Comparison of ENCODE assay signal across 11 cellular contexts in the genomic region with DNA sequence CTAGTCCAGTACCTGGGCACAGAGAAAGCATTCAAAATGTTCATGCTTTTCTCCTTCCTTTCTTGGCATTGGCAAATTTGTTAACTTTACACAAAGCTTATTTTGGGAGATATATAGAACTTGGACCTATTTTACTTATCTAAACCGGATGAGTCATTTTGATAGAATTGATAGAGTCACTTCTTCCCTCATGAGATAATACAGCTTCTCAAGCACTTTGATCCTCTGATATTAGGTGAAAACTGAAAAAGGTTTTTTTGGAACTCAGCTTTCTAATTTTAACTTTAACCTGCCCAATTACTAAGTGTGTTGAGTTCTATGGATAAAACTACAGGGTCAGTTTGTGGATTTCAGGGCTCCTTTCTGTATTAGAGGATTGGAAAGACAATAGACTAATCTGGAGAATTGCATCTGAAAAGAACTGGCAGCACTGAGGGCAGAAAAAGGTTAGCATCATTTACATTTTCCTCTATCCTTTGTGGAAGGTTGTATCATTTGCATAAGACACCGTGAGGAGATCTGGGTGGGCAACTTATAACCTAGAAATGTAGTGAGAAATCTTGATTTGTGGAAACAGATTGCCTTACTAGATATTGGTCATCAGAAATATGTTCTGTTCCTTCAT. TPM values are rescaled to one million over a fixed set of nuclear protein-coding genes. Genes with fewer than 3 reads are reported as not detected.
DNase-seq lines count a peak whose midpoint lies in the region; ATAC-seq and TF ChIP-seq lines count a peak whose summit lies in the region.
"Had no signal": no experiment of that assay in that cellular context is flagged by ENCODE, and none has a peak within 500 bp of the region (broad histone marks: within the 10 kb centered on the region; RNA-seq: fewer than 3 reads in every experiment).

No MANE protein-coding gene starts in this region.

- peak overlapping the region; percentile 97 for H3K4me3 Mint-ChIP-seq in activated naive CD4-positive, alpha-beta T cell treated with anti-CD3 and anti-CD28 coated beads for 36 hours
- H3K4me3 Mint-ChIP-seq in activated CD4-positive, alpha-beta memory T cell treated with anti-CD3 and anti-CD28 coated beads, Interleukin-2, amount 10 ng/mL, durations not matched to agents 7 days and 5 days, result peak overlapping the region; percentile 97

- H3K4me2 ChIP-seq in hepatocyte, result peak overlapping the region; percentile 72

- no peak overlapping the region for H2AFZ ChIP-seq in hepatocyte

- H3K9me2 ChIP-seq in hepatocyte (replicated peaks; ENCODE audit: insufficient read depth), result no peaks in the 10 kb centered on the region

- CTCF ChIA-PET in activated naive CD4-positive, alpha-beta T cell treated with anti-CD3 and anti-CD28 coated beads for 36 hours (lab: Charles Lee), result interaction anchor here (0.7 to 1.5 kb wide), 2 partner anchors 253 to 312 kb away, joined by 3 to 5 read pairs; no protein-coding TSS in a partner anchor
- CTCF ChIA-PET in activated CD4-positive, alpha-beta memory T cell treated with anti-CD3 and anti-CD28 coated beads, Interleukin-2, amount 10 ng/mL, durations not matched to agents 7 days and 5 days (lab: Charles Lee), result interaction anchor here (1.0 kb wide), 1 partner anchor 111 kb away, joined by 3 read pairs; no protein-coding TSS in a partner anchor

- peaks cover 1% of the 10 kb centered on the region for H3K36me3 Mint-ChIP-seq in activated naive CD4-positive, alpha-beta T cell treated with anti-CD3 and anti-CD28 coated beads for 36 hours (ENCODE audit: low read depth)
- H3K36me3 Mint-ChIP-seq in activated CD4-positive, alpha-beta memory T cell treated with anti-CD3 and anti-CD28 coated beads, Interleukin-2, amount 10 ng/mL, durations not matched to agents 7 days and 5 days (ENCODE audit: low read depth), result no peaks in the 10 kb centered on the region
- H3K36me3 Mint-ChIP-seq: CD14-positive monocyte had no signal

- no peak for ATAC-seq in thoracic aorta (ENCODE audit: insufficient number of reproducible peaks, low FRiP score, low read depth)
- ATAC-seq in HG02870 (IDR thresholded peaks at IDR 0.05; ENCODE audit: unreplicated experiment), result no peak
- ATAC-seq in HG03196 (IDR thresholded peaks at IDR 0.05; ENCODE audit: unreplicated experiment), result no peak
- ATAC-seq: esophagus mucosa had no signal

- peaks cover 47% of the 10 kb centered on the region for H3K4me1 Mint-ChIP-seq in activated naive CD4-positive, alpha-beta T cell treated with anti-CD3 and anti-CD28 coated beads for 36 hours (ENCODE audit: low read depth)
- H3K4me1 Mint-ChIP-seq in activated CD4-positive, alpha-beta memory T cell treated with anti-CD3 and anti-CD28 coated beads, Interleukin-2, amount 10 ng/mL, durations not matched to agents 7 days and 5 days, result peaks cover 54% of the 10 kb centered on the region

- no peaks in the 10 kb centered on the region for H3K4me1 ChIP-seq in hepatocyte (ENCODE audit: insufficient read depth)
- peaks cover 3 to 36% of the 10 kb centered on the region in 2 donors for H3K4me1 ChIP-seq in thoracic aorta (ENCODE audit: control insufficient read depth in 1 of 2, low read depth in 2 of 2)

- intact Hi-C loops in activated naive CD4-positive, alpha-beta T cell treated with anti-CD3 and anti-CD28 coated beads for 36 hours (cut with micrococcal nuclease), result loop anchor here (5.0 kb wide), 2 partner anchors 629 to 889 kb away; a partner anchor contains a TSS

- TF ChIP-seq CTCF in hepatocyte (IDR thresholded peaks at IDR 0.05; ENCODE audit: poor library complexity) (no peak), thoracic aorta (IDR thresholded peaks at IDR 0.05) (no peak)

- 46% methylated on average over 2 of the region's 2 CpGs for WGBS in hepatocyte (ENCODE audit: low lambda C conversion rate, missing lambda C conversion rate)

- peak overlapping the region; percentile 30 for H3K27ac Mint-ChIP-seq in activated naive CD4-positive, alpha-beta T cell treated with anti-CD3 and anti-CD28 coated beads for 36 hours
- peak overlapping the region; percentile 98 for H3K27ac Mint-ChIP-seq in activated CD4-positive, alpha-beta memory T cell treated with anti-CD3 and anti-CD28 coated beads, Interleukin-2, amount 10 ng/mL, durations not matched to agents 7 days and 5 days

- peaks cover 59% of the 10 kb centered on the region for H3K79me2 ChIP-seq in hepatocyte

- no peak overlapping the region for H3K4me3 ChIP-seq in hepatocyte
- peak overlapping the region; percentile 92 for H3K4me3 ChIP-seq in thoracic aorta

- H3K36me3 ChIP-seq in hepatocyte (replicated peaks; ENCODE audit: insufficient read depth, low read depth), result no peaks in the 10 kb centered on the region
- no peaks in the 10 kb centered on the region for H3K36me3 ChIP-seq in thoracic aorta

- POLR2A ChIA-PET in activated CD4-positive, alpha-beta memory T cell treated with anti-CD3 and anti-CD28 coated beads, Interleukin-2, amount 10 ng/mL, durations not matched to agents 7 days and 5 days (lab: Charles Lee), result interaction anchor here (0.8 to 4.0 kb wide), 2 partner anchors 46 to 148 kb away, joined by 3 to 23 read pairs; a partner anchor contains a TSS

- peaks cover 16% of the 10 kb centered on the region for H4K20me1 ChIP-seq in hepatocyte (ENCODE audit: insufficient read depth, poor library complexity, severe bottlenecking)

- no peaks in the 10 kb centered on the region for H3K9me3 Mint-ChIP-seq in activated naive CD4-positive, alpha-beta T cell treated with anti-CD3 and anti-CD28 coated beads for 36 hours
- H3K9me3 Mint-ChIP-seq in activated CD4-positive, alpha-beta memory T cell treated with anti-CD3 and anti-CD28 coated beads, Interleukin-2, amount 10 ng/mL, durations not matched to agents 7 days and 5 days, result no peaks in the 10 kb centered on the region

- no peak for DNase-seq in activated naive CD4-positive, alpha-beta T cell treated with anti-CD3 and anti-CD28 coated beads for 36 hours
- DNase-seq in activated naive CD4-positive, alpha-beta T cell treated with anti-CD3 and anti-CD28 coated beads, Interleukin-2, amount 50 U/mL, for 16 hours, result no peak
- DNase-seq in activated CD4-positive, alpha-beta memory T cell treated with anti-CD3 and anti-CD28 coated beads, Interleukin-2, amount 10 ng/mL, durations not matched to agents 7 days and 5 days, result no peak
- no peak for DNase-seq in hepatocyte (ENCODE audit: low spot score)
- DNase-seq in thoracic aorta (ENCODE audit: low spot score), result no peak
- no peak for DNase-seq in middle frontal gyrus (ENCODE audit: extremely low spot score, low spot score)
- DNase-seq: KG1 had no signal

- H3K27ac ChIP-seq in hepatocyte (no peak overlapping the region), thoracic aorta (no peak overlapping the region)

- H3K27me3 ChIP-seq in hepatocyte, result no peaks in the 10 kb centered on the region
- H3K27me3 ChIP-seq in thoracic aorta (replicated peaks; ENCODE audit: insufficient read depth), result no peaks in the 10 kb centered on the region

- no peaks in the 10 kb centered on the region for H3K9me3 ChIP-seq in hepatocyte (ENCODE audit: low read depth)
- no peaks in the 10 kb centered on the region for H3K9me3 ChIP-seq in thoracic aorta

- no peaks in the 10 kb centered on the region for H3K27me3 Mint-ChIP-seq in activated naive CD4-positive, alpha-beta T cell treated with anti-CD3 and anti-CD28 coated beads for 36 hours (ENCODE audit: low read depth)
- no peaks in the 10 kb centered on the region for H3K27me3 Mint-ChIP-seq in activated CD4-positive, alpha-beta memory T cell treated with anti-CD3 and anti-CD28 coated beads, Interleukin-2, amount 10 ng/mL, durations not matched to agents 7 days and 5 days

RNA-seq across cellular contexts. Expression of a gene that starts 2.4 kb away (rescaled TPM):
- 1 to 10 TPM; 4.0 to 5.4 TPM for total RNA-seq in activated naive CD4-positive, alpha-beta T cell treated with anti-CD3 and anti-CD28 coated beads for 36 hours
- total RNA-seq in activated CD4-positive, alpha-beta memory T cell treated with anti-CD3 and anti-CD28 coated beads, Interleukin-2, amount 10 ng/mL, durations not matched to agents 7 days and 5 days, result 10 to 100 TPM; 18.9 to 19.9 TPM
- total RNA-seq in hepatocyte, result 9.7 and 12.6 TPM in 2 replicates
- polyA plus RNA-seq in hepatocyte, result 5.3 and 5.8 TPM in 2 replicates
- total RNA-seq in thoracic aorta, result 10 to 100 TPM; 15.2 to 19.0 TPM
